14 cellular contexts compared by ENCODE assay signal in the genomic region with DNA sequence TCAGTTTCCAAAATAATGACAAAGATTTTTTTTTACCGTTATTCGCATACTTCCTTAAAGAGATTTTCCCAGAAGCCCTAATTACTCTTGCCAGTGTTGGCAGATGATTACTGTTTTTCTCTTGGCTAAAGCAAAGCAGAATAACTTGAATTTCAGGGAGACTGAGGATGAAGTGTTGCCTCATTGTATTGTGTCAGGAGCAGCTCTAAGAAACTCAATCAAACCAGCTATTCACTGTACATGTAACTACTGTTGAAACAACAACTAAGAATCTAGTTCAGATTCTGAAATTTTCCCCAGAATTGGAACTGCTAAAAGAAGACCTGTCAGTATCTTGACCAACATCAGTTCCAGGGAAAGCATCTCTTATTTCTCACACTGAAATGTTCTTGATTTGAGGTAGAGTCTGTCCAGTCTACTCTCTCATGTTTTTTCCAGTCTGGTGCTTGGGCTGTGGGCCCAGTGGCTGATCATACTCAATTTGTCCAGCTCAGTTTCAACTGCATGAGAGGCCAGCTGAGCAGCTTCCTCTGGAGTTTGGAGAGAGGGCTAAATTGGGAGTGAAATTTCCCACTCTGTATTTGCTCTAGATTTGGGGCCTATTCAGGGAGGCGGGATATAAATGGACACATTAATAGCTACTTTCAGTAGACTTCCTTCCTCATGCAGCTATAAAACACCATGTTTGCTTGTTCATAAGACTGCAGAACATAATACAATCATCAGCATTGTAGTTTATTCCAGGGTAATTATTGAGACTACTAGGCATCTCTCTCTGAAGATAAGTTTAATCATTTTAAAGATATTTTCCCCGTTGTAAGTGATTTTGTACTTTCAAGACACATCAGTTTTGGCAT.
DNase-seq lines count a peak whose midpoint lies in the region; ATAC-seq and TF ChIP-seq lines count a peak whose summit lies in the region.
"Had no signal": no experiment of that assay in that cellular context is flagged by ENCODE, and none has a peak within 500 bp of the region (broad histone marks: within the 10 kb centered on the region; RNA-seq: fewer than 3 reads in every experiment).

No MANE protein-coding gene starts in this region.

- TF ChIP-seq POLR2A in gastroesophageal sphincter (IDR thresholded peaks at IDR 0.05) (no peak), adrenal gland (IDR thresholded peaks at IDR 0.05) (no peak), body of pancreas (IDR thresholded peaks at IDR 0.05) (no peak)

- WGBS in gastroesophageal sphincter (ENCODE audit: low coverage in 1 of 2), 2 donors: 42 to 48% methylated on average over 4 of the region's 4 CpGs
- WGBS in adrenal gland, 4 donors: 74 to 85% (median 81%) methylated on average over 4 of the region's 4 CpGs
- WGBS in body of pancreas, 2 donors: 80 to 83% methylated on average over 4 of the region's 4 CpGs

- no peak for TF ChIP-seq EP300 in gastroesophageal sphincter (IDR thresholded peaks at IDR 0.05)

- no peak overlapping the region for H2AFZ ChIP-seq in PC-3 (ENCODE audit: low read length)

- no peak overlapping the region for H3K9ac ChIP-seq in SK-N-MC (ENCODE audit: insufficient read length)
- no peak overlapping the region for H3K9ac ChIP-seq in rectal smooth muscle tissue (ENCODE audit: low read length)
- H3K9ac ChIP-seq in PC-3 (ENCODE audit: low read length): no peak overlapping the region

- BruUV-seq in A673 (replicated peaks; lab: Mats Ljungman, UMichigan) (no TSS peak), PC-3 (replicated peaks; lab: Mats Ljungman, UMichigan) (no TSS peak)

- DNase-seq in A673 (ENCODE audit: low spot score) (peak; percentile 46), SK-N-MC (ENCODE audit: low read depth, low spot score) (no peak), adrenal gland (no peak), PC-3 (no peak), body of pancreas (no peak)
- DNase-seq: activated CD4-positive, alpha-beta memory T cell treated with anti-CD3 and anti-CD28 coated beads, Interleukin-2, amount 10 ng/mL, durations not matched to agents 7 days and 5 days; NCI-H1092; NCI-H226; occipital lobe; stimulated activated CD4-positive, alpha-beta T cell treated with anti-CD3 and anti-CD28 coated beads, Interleukin-12 subunit alpha, Interleukin-12 subunit beta, amount 100 ng/mL, for 4 hours had no signal

- POLR2A ChIA-PET in A673 (lab: Charles Lee; ENCODE audit: low non-redundant PET) (interaction anchor here (0.6 kb wide), 1 partner anchor 212 kb away, joined by 5 read pairs; no protein-coding TSS in a partner anchor), PC-3 (lab: Charles Lee; ENCODE audit: unreplicated experiment) (no interaction called here)

- H3K4me2 ChIP-seq in PC-3 (ENCODE audit: low read length): no peak overlapping the region

- TF ChIP-seq CTCF in A673 (conservative IDR thresholded peaks at IDR 0.05; ENCODE audit: low read depth, low read length): no peak
- no peak for TF ChIP-seq CTCF in gastroesophageal sphincter (IDR thresholded peaks at IDR 0.05)
- TF ChIP-seq CTCF in adrenal gland (IDR thresholded peaks at IDR 0.05): no peak
- no peak for TF ChIP-seq CTCF in PC-3 (conservative IDR thresholded peaks at IDR 0.05; ENCODE audit: low read depth, low read length)
- no peak for TF ChIP-seq CTCF in body of pancreas (IDR thresholded peaks at IDR 0.05)

- H3K27ac ChIP-seq in A673 (ENCODE audit: low read depth, low read length, poor library complexity, severe bottlenecking) (peak overlapping the region; percentile 45), SK-N-MC (peak overlapping the region; percentile 4; the same call in 1 of the 2 replicates), gastroesophageal sphincter (peak overlapping the region in 3 of 4 donors; percentile 15 to 46 (median 23)), rectal smooth muscle tissue (ENCODE audit: low read depth, low read length) (peak overlapping the region; percentile 10), adrenal gland (no peak overlapping the region), PC-3 (ENCODE audit: low read length) (no peak overlapping the region), body of pancreas (no peak overlapping the region)

- H3K9me2 ChIP-seq in PC-3 (replicated peaks; ENCODE audit: low read length): no peaks in the 10 kb centered on the region

- no peaks in the 10 kb centered on the region for H3K36me3 ChIP-seq in A673 (ENCODE audit: insufficient read depth, low read length, poor library complexity, severe bottlenecking)
- H3K36me3 ChIP-seq in SK-N-MC (ENCODE audit: insufficient read depth, low read length): no peaks in the 10 kb centered on the region
- no peaks in the 10 kb centered on the region for H3K36me3 ChIP-seq in gastroesophageal sphincter
- no peaks in the 10 kb centered on the region for H3K36me3 ChIP-seq in rectal smooth muscle tissue (ENCODE audit: control insufficient read depth, insufficient read depth, low read length)
- no peaks in the 10 kb centered on the region for H3K36me3 ChIP-seq in adrenal gland (replicated peaks in 1 of 2)
- no peaks in the 10 kb centered on the region for H3K36me3 ChIP-seq in PC-3 (ENCODE audit: low read depth, low read length)
- no peaks in the 10 kb centered on the region for H3K36me3 ChIP-seq in body of pancreas (replicated peaks in 1 of 2; ENCODE audit: insufficient read depth in 1 of 2, low read depth in 2 of 2)

- H4K20me1 ChIP-seq in PC-3 (ENCODE audit: low read length): no peaks in the 10 kb centered on the region

- ATAC-seq in gastroesophageal sphincter (peak; percentile 51), PC-3 (no peak), body of pancreas (no peak), GM19397 (IDR thresholded peaks at IDR 0.05; ENCODE audit: unreplicated experiment) (no peak)

- no peaks in the 10 kb centered on the region for H3F3A ChIP-seq in PC-3 (ENCODE audit: low read length, unreplicated experiment)

- H3K79me2 ChIP-seq in PC-3 (ENCODE audit: low read length): no peaks in the 10 kb centered on the region

- CTCF ChIA-PET in A673 (lab: Charles Lee): no interaction called here
- CTCF ChIA-PET in PC-3 (lab: Charles Lee): no interaction called here

- intact Hi-C loops in A673 (cut with micrococcal nuclease; ENCODE audit: unreplicated experiment) (no loop called here), adrenal gland (cut with DNase I) (no loop called here), PC-3 (cut with micrococcal nuclease) (no loop called here), body of pancreas (cut with DNase I) (no loop called here)

- H3K4me3 ChIP-seq in A673 (ENCODE audit: low read depth, low read length, poor library complexity, severe bottlenecking) (no peak overlapping the region), SK-N-MC (no peak overlapping the region), gastroesophageal sphincter (no peak overlapping the region), rectal smooth muscle tissue (ENCODE audit: low read length) (no peak overlapping the region), adrenal gland (no peak overlapping the region), PC-3 (ENCODE audit: low read length) (no peak overlapping the region), body of pancreas (no peak overlapping the region)
- H3K4me3 ChIP-seq: dorsolateral prefrontal cortex had no signal

- H3K4me1 ChIP-seq in A673 (ENCODE audit: insufficient read depth, low read length, poor library complexity, severe bottlenecking): peaks cover 54% of the 10 kb centered on the region
- peaks cover 0 to 28% (median 6%) of the 10 kb centered on the region in 3 donors for H3K4me1 ChIP-seq in gastroesophageal sphincter
- no peaks in the 10 kb centered on the region for H3K4me1 ChIP-seq in rectal smooth muscle tissue (ENCODE audit: control insufficient read depth, insufficient read depth, low read length)
- H3K4me1 ChIP-seq in adrenal gland (replicated peaks in 1 of 2): peaks cover 0 to 7% of the 10 kb centered on the region in 2 donors
- H3K4me1 ChIP-seq in PC-3 (ENCODE audit: insufficient read depth, low read length): peaks cover 32% of the 10 kb centered on the region
- H3K4me1 ChIP-seq in body of pancreas: no peaks in the 10 kb centered on the region

- no peaks in the 10 kb centered on the region for H3K27me3 ChIP-seq in A673 (replicated peaks; ENCODE audit: insufficient read depth, low read depth, low read length, poor library complexity)
- H3K27me3 ChIP-seq in gastroesophageal sphincter: no peaks in the 10 kb centered on the region
- no peaks in the 10 kb centered on the region for H3K27me3 ChIP-seq in rectal smooth muscle tissue (ENCODE audit: control insufficient read depth, insufficient read depth, low read length)
- no peaks in the 10 kb centered on the region for H3K27me3 ChIP-seq in adrenal gland
- no peaks in the 10 kb centered on the region for H3K27me3 ChIP-seq in PC-3 (ENCODE audit: low read length)
- H3K27me3 ChIP-seq in body of pancreas: no peaks in the 10 kb centered on the region
- H3K27me3 ChIP-seq: dorsolateral prefrontal cortex had no signal

- no peaks in the 10 kb centered on the region for H3K9me3 ChIP-seq in A673 (ENCODE audit: low read depth, low read length, poor library complexity, severe bottlenecking)
- no peaks in the 10 kb centered on the region for H3K9me3 ChIP-seq in SK-N-MC (ENCODE audit: low read depth, low read length)
- no peaks in the 10 kb centered on the region for H3K9me3 ChIP-seq in gastroesophageal sphincter
- H3K9me3 ChIP-seq in adrenal gland (replicated peaks in 1 of 3): no peaks in the 10 kb centered on the region
- no peaks in the 10 kb centered on the region for H3K9me3 ChIP-seq in PC-3 (ENCODE audit: low read length)
- no peaks in the 10 kb centered on the region for H3K9me3 ChIP-seq in body of pancreas

Comparison
In these comparisons a context has a peak if more than half of its experiments do, and no peak if none do; other contexts are left out.
1. H3K27ac ChIP-seq: peak in A673 (single experiment), SK-N-MC (single experiment), gastroesophageal sphincter (3 of 4) and rectal smooth muscle tissue (single experiment); none in adrenal gland (0 of 5), PC-3 (single experiment) and body of pancreas (0 of 4).